1 cellular context compared by ENCODE assay signal in the genomic region with DNA sequence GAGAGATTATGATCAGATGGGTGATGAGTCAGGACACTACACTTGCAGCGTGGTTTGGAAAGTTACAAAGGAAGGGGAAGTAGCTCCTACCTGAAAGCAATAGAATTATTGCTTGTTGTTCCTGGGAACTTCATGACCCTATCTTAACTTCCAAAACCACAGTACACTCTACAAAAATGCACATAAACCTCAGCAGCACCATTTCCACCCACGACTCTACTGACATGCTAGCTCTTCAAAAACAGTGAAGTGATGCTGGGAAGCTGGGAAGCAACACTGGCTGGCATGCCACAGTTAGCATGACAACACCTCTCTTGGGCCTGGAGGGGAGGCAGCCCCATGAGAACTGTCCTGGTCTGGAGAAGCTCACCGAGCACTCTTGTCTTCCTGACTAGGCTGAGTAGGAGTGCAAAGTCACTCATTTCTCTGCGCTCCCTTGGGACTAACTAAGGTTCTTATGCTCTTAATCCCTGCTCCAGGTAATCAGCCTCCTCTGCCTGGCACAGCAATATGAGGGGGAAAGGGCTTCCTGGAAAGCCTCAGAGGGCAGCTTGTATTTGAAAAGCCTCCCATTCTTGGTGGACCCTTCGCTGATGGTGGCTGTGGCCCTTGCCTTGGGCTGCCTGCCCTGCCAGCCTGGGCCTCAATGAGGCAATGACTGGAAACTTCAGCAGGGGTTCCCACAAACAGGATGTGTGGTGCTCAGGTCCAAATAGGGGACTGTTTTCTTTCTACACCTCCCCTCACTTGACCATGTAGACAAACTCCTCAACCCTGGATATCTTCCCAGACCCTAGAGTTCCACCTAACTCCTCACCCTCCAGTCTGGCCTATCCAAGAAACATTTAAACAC.
TF ChIP-seq lines count a peak whose summit lies in the region.

No MANE protein-coding gene starts in this region.

TF ChIP-seq in K562, 482 proteins besides CTCF, POLR2A, EP300 and RAD21 (continues in another document):
- no peak for TF ChIP-seq ZNF23 (CRISPR knock-in tag; IDR thresholded peaks at IDR 0.05)
- TF ChIP-seq, protein P1, sequence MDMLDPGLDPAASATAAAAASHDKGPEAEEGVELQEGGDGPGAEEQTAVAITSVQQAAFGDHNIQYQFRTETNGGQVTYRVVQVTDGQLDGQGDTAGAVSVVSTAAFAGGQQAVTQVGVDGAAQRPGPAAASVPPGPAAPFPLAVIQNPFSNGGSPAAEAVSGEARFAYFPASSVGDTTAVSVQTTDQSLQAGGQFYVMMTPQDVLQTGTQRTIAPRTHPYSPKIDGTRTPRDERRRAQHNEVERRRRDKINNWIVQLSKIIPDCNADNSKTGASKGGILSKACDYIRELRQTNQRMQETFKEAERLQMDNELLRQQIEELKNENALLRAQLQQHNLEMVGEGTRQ (CRISPR knock-in tag; IDR thresholded peaks at IDR 0.05) = no peak
- TF ChIP-seq, protein P2, sequence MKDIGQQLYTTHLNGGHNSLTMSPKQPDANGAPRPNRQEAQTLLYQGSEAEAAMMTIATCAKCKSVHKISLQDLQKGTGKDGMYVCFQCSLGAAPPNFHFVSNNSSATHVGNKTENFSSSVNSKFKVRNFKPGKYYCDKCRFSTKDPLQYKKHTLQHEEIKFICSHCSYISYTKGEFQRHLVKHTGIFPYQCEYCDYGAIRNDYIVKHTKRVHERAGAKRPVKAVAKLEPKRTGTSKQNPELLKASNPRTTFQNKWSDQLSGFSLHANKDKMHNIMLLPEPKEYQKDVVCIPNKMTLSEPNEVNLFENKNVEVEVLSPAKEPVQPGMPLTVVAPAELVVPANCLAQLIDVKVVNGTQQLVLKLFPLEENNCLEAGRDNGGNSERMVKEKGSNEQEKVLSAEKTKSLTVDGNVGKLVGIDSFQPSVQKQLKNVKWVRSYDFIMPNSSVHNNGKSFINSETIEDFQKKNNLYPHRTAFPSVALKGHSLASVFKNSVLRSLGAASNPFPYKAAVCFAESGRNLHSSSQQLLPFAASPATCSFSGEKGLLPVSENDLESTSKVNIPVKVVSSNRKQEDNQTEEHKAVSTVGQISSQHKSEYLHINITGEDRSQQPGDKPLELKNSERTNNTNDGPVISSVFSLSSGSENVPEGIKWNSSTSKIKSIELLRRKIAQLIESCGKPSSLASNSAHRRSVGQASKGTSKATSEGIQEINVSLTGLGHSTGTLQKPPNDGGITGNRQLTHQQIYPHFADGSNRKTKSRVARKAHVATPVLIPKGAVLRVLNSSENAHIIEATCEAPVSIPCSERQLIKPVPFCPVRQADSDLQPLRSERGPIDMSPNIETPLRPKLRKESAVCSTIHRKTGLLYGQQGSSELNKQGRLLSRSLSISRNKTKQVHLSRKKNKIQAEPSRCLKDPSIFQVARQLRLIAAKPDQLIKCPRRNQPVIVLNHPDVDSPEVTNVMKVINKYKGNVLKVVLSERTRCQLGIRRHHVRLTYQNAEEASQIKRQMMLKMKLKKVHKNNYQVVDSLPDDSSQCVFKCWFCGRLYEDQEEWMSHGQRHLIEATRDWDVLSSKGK (CRISPR knock-in tag; IDR thresholded peaks at IDR 0.05) = no peak
- no peak for TF ChIP-seq PPARD (CRISPR knock-in tag; IDR thresholded peaks at IDR 0.05)
- TF ChIP-seq, protein P3, sequence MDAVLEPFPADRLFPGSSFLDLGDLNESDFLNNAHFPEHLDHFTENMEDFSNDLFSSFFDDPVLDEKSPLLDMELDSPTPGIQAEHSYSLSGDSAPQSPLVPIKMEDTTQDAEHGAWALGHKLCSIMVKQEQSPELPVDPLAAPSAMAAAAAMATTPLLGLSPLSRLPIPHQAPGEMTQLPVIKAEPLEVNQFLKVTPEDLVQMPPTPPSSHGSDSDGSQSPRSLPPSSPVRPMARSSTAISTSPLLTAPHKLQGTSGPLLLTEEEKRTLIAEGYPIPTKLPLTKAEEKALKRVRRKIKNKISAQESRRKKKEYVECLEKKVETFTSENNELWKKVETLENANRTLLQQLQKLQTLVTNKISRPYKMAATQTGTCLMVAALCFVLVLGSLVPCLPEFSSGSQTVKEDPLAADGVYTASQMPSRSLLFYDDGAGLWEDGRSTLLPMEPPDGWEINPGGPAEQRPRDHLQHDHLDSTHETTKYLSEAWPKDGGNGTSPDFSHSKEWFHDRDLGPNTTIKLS (IDR thresholded peaks at IDR 0.05; ENCODE audit: borderline replicate concordance, low read depth) = no peak
- no peak for TF ChIP-seq FOXA3 (CRISPR knock-in tag; conservative IDR thresholded peaks at IDR 0.05 in 1 of 2, IDR thresholded peaks at IDR 0.05 in 1 of 2)
- no peak for TF ChIP-seq BRCA1 (IDR thresholded peaks at IDR 0.05)
- no peak for TF ChIP-seq BRCA1 (CRISPR knock-in tag; IDR thresholded peaks at IDR 0.05)
- TF ChIP-seq TEAD4 (IDR thresholded peaks at IDR 0.05; ENCODE audit: low read length) = 0 out of 2 replicates have a peak, but pooled peaks have one; percentile 30
- TF ChIP-seq TEAD4 (CRISPR knock-in tag; IDR thresholded peaks at IDR 0.05; ENCODE audit: borderline replicate concordance) = no peak
- no peak for TF ChIP-seq CHD4 (IDR thresholded peaks at IDR 0.05; ENCODE audit: insufficient read depth, insufficient replicate concordance, low read depth, low read length, poor library complexity, severe bottlenecking)
- no peak for TF ChIP-seq SIN3B (IDR thresholded peaks at IDR 0.05; ENCODE audit: low read depth)
- TF ChIP-seq, protein P4, sequence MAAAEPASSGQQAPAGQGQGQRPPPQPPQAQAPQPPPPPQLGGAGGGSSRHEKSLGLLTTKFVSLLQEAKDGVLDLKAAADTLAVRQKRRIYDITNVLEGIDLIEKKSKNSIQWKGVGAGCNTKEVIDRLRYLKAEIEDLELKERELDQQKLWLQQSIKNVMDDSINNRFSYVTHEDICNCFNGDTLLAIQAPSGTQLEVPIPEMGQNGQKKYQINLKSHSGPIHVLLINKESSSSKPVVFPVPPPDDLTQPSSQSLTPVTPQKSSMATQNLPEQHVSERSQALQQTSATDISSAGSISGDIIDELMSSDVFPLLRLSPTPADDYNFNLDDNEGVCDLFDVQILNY (CRISPR knock-in tag; IDR thresholded peaks at IDR 0.05) = no peak
- TF ChIP-seq RBM15 (IDR thresholded peaks at IDR 0.05; ENCODE audit: insufficient read depth, low read length) = no peak
- TF ChIP-seq KAT8 (IDR thresholded peaks at IDR 0.05; ENCODE audit: low read depth) = no peak
- no peak for TF ChIP-seq TCF7L2 (IDR thresholded peaks at IDR 0.05; ENCODE audit: low read depth, low read length)
- TF ChIP-seq ZNF232 (CRISPR knock-in tag; IDR thresholded peaks at IDR 0.05) = no peak
- TF ChIP-seq JUN (IDR thresholded peaks at IDR 0.05; ENCODE audit: borderline replicate concordance, low read depth, low read length) = 0 out of 2 replicates have a peak, but pooled peaks have one; percentile 16
- no peak for TF ChIP-seq JUN (CRISPR knock-in tag; IDR thresholded peaks at IDR 0.05; ENCODE audit: borderline replicate concordance)
- no peak for TF ChIP-seq ZNF408 (CRISPR knock-in tag; IDR thresholded peaks at IDR 0.05; ENCODE audit: low read depth)
- TF ChIP-seq SPI1 (IDR thresholded peaks at IDR 0.05; ENCODE audit: borderline replicate concordance, low read depth, low read length) = no peak
- no peak for TF ChIP-seq EZH2 (IDR thresholded peaks at IDR 0.05; ENCODE audit: borderline replicate concordance, low read depth, low read length)
- TF ChIP-seq, protein P5, sequence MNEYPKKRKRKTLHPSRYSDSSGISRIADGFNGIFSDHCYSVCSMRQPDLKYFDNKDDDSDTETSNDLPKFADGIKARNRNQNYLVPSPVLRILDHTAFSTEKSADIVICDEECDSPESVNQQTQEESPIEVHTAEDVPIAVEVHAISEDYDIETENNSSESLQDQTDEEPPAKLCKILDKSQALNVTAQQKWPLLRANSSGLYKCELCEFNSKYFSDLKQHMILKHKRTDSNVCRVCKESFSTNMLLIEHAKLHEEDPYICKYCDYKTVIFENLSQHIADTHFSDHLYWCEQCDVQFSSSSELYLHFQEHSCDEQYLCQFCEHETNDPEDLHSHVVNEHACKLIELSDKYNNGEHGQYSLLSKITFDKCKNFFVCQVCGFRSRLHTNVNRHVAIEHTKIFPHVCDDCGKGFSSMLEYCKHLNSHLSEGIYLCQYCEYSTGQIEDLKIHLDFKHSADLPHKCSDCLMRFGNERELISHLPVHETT (CRISPR knock-in tag; conservative IDR thresholded peaks at IDR 0.05 in 1 of 2, IDR thresholded peaks at IDR 0.05 in 1 of 2) = no peak
- peak; percentile 87 for TF ChIP-seq FOSL1 (tag; conservative IDR thresholded peaks at IDR 0.05)
- TF ChIP-seq PCBP2 (IDR thresholded peaks at IDR 0.05; ENCODE audit: low read depth, low read length, poor library complexity, severe bottlenecking) = no peak
- no peak for TF ChIP-seq RBBP5 (IDR thresholded peaks at IDR 0.05; ENCODE audit: borderline replicate concordance, insufficient read depth, low read length, poor library complexity, severe bottlenecking)
- no peak for TF ChIP-seq GTF2A2 (tag; IDR thresholded peaks at IDR 0.05)
- no peak for TF ChIP-seq ELF1 (tag; IDR thresholded peaks at IDR 0.05)
- no peak for TF ChIP-seq RCOR1 (IDR thresholded peaks at IDR 0.05; ENCODE audit: borderline replicate concordance in 1 of 2, low read depth in 2 of 2, low read length in 2 of 2)
- no peak for TF ChIP-seq NR2C2 (CRISPR knock-in tag; IDR thresholded peaks at IDR 0.05)
- no peak for TF ChIP-seq NR2C2 (tag; IDR thresholded peaks at IDR 0.05)
- no peak for TF ChIP-seq SMAD2 (IDR thresholded peaks at IDR 0.05; ENCODE audit: low read depth, low read length)
- TF ChIP-seq, protein P6, sequence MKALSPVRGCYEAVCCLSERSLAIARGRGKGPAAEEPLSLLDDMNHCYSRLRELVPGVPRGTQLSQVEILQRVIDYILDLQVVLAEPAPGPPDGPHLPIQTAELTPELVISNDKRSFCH (CRISPR knock-in tag; IDR thresholded peaks at IDR 0.05) = no peak
- TF ChIP-seq, protein P6 (tag; IDR thresholded peaks at IDR 0.05) = no peak
- TF ChIP-seq ARID1B (IDR thresholded peaks at IDR 0.05) = peak; percentile 35; the same call in 1 of the 2 replicates
- TF ChIP-seq ZNF174 (CRISPR knock-in tag; IDR thresholded peaks at IDR 0.05) = no peak
- 0 out of 2 replicates have a peak, but pooled peaks have one; percentile 45 for TF ChIP-seq MTA1 (IDR thresholded peaks at IDR 0.05; ENCODE audit: borderline replicate concordance)
- TF ChIP-seq, protein P7, sequence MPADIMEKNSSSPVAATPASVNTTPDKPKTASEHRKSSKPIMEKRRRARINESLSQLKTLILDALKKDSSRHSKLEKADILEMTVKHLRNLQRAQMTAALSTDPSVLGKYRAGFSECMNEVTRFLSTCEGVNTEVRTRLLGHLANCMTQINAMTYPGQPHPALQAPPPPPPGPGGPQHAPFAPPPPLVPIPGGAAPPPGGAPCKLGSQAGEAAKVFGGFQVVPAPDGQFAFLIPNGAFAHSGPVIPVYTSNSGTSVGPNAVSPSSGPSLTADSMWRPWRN (IDR thresholded peaks at IDR 0.05; ENCODE audit: low read depth) = peak; percentile 62
- TF ChIP-seq MBD2 (IDR thresholded peaks at IDR 0.05; ENCODE audit: borderline replicate concordance, low read depth) = no peak
- TF ChIP-seq ZNF253 (CRISPR knock-in tag; conservative IDR thresholded peaks at IDR 0.05) = no peak
- TF ChIP-seq, protein P8, sequence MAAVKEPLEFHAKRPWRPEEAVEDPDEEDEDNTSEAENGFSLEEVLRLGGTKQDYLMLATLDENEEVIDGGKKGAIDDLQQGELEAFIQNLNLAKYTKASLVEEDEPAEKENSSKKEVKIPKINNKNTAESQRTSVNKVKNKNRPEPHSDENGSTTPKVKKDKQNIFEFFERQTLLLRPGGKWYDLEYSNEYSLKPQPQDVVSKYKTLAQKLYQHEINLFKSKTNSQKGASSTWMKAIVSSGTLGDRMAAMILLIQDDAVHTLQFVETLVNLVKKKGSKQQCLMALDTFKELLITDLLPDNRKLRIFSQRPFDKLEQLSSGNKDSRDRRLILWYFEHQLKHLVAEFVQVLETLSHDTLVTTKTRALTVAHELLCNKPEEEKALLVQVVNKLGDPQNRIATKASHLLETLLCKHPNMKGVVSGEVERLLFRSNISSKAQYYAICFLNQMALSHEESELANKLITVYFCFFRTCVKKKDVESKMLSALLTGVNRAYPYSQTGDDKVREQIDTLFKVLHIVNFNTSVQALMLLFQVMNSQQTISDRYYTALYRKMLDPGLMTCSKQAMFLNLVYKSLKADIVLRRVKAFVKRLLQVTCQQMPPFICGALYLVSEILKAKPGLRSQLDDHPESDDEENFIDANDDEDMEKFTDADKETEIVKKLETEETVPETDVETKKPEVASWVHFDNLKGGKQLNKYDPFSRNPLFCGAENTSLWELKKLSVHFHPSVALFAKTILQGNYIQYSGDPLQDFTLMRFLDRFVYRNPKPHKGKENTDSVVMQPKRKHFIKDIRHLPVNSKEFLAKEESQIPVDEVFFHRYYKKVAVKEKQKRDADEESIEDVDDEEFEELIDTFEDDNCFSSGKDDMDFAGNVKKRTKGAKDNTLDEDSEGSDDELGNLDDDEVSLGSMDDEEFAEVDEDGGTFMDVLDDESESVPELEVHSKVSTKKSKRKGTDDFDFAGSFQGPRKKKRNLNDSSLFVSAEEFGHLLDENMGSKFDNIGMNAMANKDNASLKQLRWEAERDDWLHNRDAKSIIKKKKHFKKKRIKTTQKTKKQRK (IDR thresholded peaks at IDR 0.05; ENCODE audit: borderline replicate concordance, low read depth, low read length) = no peak
- peak; percentile 56; the same call in 1 of the 2 replicates for TF ChIP-seq CTBP1 (IDR thresholded peaks at IDR 0.05; ENCODE audit: borderline replicate concordance)
- no peak for TF ChIP-seq HMG20B (CRISPR knock-in tag; IDR thresholded peaks at IDR 0.05)
